14 cellular contexts compared by ENCODE assay signal in the genomic region with DNA sequence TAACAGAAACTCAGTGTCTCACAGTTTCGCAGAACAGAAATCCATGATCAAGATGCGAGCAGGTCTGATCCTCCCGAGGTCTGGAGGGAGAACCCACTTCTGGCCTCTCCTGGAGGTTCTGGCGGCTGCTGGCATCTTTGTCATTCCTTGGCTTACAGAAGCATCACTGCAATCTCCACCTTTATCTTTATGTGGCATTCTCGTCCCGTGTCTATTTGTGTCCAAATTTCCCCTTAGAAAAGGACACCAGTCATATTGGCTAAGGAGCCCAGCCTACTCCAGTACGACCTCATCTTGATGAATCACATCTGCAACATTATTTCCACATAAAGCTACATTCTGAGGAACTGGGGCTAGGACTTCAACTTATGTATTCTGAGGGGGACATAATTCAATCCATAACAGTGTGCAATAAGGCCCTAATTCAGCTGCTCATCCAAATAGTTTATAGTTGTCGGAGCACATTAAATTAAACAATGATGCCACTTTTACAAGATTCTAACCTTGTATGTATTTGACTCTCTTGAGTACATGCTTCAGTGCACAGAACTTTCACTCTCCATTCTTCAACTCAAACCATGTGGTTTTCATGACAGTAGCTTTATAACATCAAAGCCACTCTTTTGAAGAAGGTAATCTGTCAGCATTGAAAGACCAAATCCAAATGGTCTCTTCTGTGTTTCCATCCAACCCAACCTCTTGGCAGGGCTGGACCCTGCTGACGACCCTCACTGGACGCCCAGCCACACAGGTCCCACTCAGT.
DNase-seq lines count a peak whose midpoint lies in the region; ATAC-seq and TF ChIP-seq lines count a peak whose summit lies in the region.
"Had no signal": no experiment of that assay in that cellular context is flagged by ENCODE, and none has a peak within 500 bp of the region (broad histone marks: within the 10 kb centered on the region; RNA-seq: fewer than 3 reads in every experiment).

No MANE protein-coding gene starts in this region.

- H3K36me3 Mint-ChIP-seq in stimulated activated naive B cell treated with anti-CD40 and anti-IgM and Interleukin-4, amounts not matched to agents 10 μg/mL and 1 μg/mL and 100 μg/mL, for 72 hours, result no peaks in the 10 kb centered on the region

- H3K27ac Mint-ChIP-seq in stimulated activated naive B cell treated with anti-CD40 and anti-IgM and Interleukin-4, amounts not matched to agents 10 μg/mL and 1 μg/mL and 100 μg/mL, for 72 hours, result no peak overlapping the region
- H3K27ac Mint-ChIP-seq: activated CD4-positive, alpha-beta T cell treated with anti-CD3 and anti-CD28 coated beads, Interleukin-2, amount 10 ng/mL, durations not matched to agents 7 days and 5 days; CD8-positive, alpha-beta memory T cell; effector memory CD8-positive, alpha-beta T cell had no signal

- ATAC-seq in Right ventricle myocardium superior (ENCODE audit: poor library complexity), result no peak
- peak; percentile 71 for ATAC-seq in HG02798 (IDR thresholded peaks at IDR 0.05; ENCODE audit: poor library complexity, unreplicated experiment)
- ATAC-seq in HG03571 (IDR thresholded peaks at IDR 0.05; ENCODE audit: unreplicated experiment), result peak; percentile 67
- peak; percentile 45 to 59 for ATAC-seq in stimulated activated naive B cell treated with anti-CD40 and anti-IgM and Interleukin-4, amounts not matched to agents 10 μg/mL and 1 μg/mL and 100 μg/mL, for 72 hours (replicated peaks)
- ATAC-seq: effector memory CD8-positive, alpha-beta T cell had no signal

- no peaks in the 10 kb centered on the region for H3K9me3 ChIP-seq in ovary
- H3K9me3 ChIP-seq: tibial nerve had no signal

- peaks cover 0 to 6% of the 10 kb centered on the region in 2 donors for H3K4me1 Mint-ChIP-seq in stimulated activated naive B cell treated with anti-CD40 and anti-IgM and Interleukin-4, amounts not matched to agents 10 μg/mL and 1 μg/mL and 100 μg/mL, for 72 hours

- no peak for TF ChIP-seq EP300 in ovary (IDR thresholded peaks at IDR 0.05)

- DNase-seq in cardiac septum (ENCODE audit: low spot score) (peak; percentile 50), Right ventricle myocardium superior (no peak), NCI-H2196 treated with DMSO at 0.1 percent for 48 hours (lab: John Stamatoyannopoulos, UW; ENCODE audit: unreplicated experiment) (no peak), NCI-H510A (lab: John Stamatoyannopoulos, UW) (no peak), ovary (no peak)
- DNase-seq in stimulated activated naive B cell treated with anti-CD40 and anti-IgM and Interleukin-4, amounts not matched to agents 10 μg/mL and 1 μg/mL and 100 μg/mL, for 72 hours, result no peak
- DNase-seq: activated CD4-positive, alpha-beta T cell treated with anti-CD3 and anti-CD28 coated beads, Interleukin-2, amount 10 ng/mL, durations not matched to agents 7 days and 5 days; CD8-positive, alpha-beta memory T cell; effector memory CD8-positive, alpha-beta T cell; small intestine had no signal

- no peaks in the 10 kb centered on the region for H3K27me3 ChIP-seq in ovary
- H3K27me3 ChIP-seq: tibial nerve had no signal

- H3K4me3 ChIP-seq in ovary, result no peak overlapping the region
- H3K4me3 ChIP-seq: tibial nerve had no signal

- no peak for TF ChIP-seq CTCF in ovary (IDR thresholded peaks at IDR 0.05)

- peaks cover 0 to 5% of the 10 kb centered on the region in 2 donors for H3K27me3 Mint-ChIP-seq in stimulated activated naive B cell treated with anti-CD40 and anti-IgM and Interleukin-4, amounts not matched to agents 10 μg/mL and 1 μg/mL and 100 μg/mL, for 72 hours
- H3K27me3 Mint-ChIP-seq: activated CD4-positive, alpha-beta T cell treated with anti-CD3 and anti-CD28 coated beads, Interleukin-2, amount 10 ng/mL, durations not matched to agents 7 days and 5 days; CD8-positive, alpha-beta memory T cell had no signal

- intact Hi-C loops in cardiac septum (cut with DNase I) (loop anchor here (5.0 kb wide), 1 partner anchor 416 kb away; no protein-coding TSS in a partner anchor), Right ventricle myocardium superior (cut with DNase I) (no loop called here), ovary (cut with DNase I) (loop anchor here in 1 of 4 donors (10.0 kb wide), 1 partner anchor 57 kb away; no protein-coding TSS in a partner anchor)

- H3K4me3 Mint-ChIP-seq in stimulated activated naive B cell treated with anti-CD40 and anti-IgM and Interleukin-4, amounts not matched to agents 10 μg/mL and 1 μg/mL and 100 μg/mL, for 72 hours, result no peak overlapping the region
- H3K4me3 Mint-ChIP-seq: activated CD4-positive, alpha-beta T cell treated with anti-CD3 and anti-CD28 coated beads, Interleukin-2, amount 10 ng/mL, durations not matched to agents 7 days and 5 days; CD8-positive, alpha-beta memory T cell; effector memory CD8-positive, alpha-beta T cell had no signal

- H3K27ac ChIP-seq in ovary, result no peak overlapping the region
- H3K27ac ChIP-seq: 22Rv1, tibial nerve had no signal

- WGBS in ovary, 3 donors, result 93 to 96% (median 94%) methylated on average over 10 of the region's 10 CpGs

- no peaks in the 10 kb centered on the region for H3K9me3 Mint-ChIP-seq in stimulated activated naive B cell treated with anti-CD40 and anti-IgM and Interleukin-4, amounts not matched to agents 10 μg/mL and 1 μg/mL and 100 μg/mL, for 72 hours
- H3K9me3 Mint-ChIP-seq: activated CD4-positive, alpha-beta T cell treated with anti-CD3 and anti-CD28 coated beads, Interleukin-2, amount 10 ng/mL, durations not matched to agents 7 days and 5 days; CD8-positive, alpha-beta memory T cell; effector memory CD8-positive, alpha-beta T cell had no signal

- TF ChIP-seq POLR2A in ovary (IDR thresholded peaks at IDR 0.05), result no peak

- peaks cover under 1% of the 10 kb centered on the region for H3K4me1 ChIP-seq in ovary (ENCODE audit: insufficient read depth)

- no peaks in the 10 kb centered on the region for H3K36me3 ChIP-seq in ovary
